Comparison of ENCODE assay signal across 15 cellular contexts in the genomic region with DNA sequence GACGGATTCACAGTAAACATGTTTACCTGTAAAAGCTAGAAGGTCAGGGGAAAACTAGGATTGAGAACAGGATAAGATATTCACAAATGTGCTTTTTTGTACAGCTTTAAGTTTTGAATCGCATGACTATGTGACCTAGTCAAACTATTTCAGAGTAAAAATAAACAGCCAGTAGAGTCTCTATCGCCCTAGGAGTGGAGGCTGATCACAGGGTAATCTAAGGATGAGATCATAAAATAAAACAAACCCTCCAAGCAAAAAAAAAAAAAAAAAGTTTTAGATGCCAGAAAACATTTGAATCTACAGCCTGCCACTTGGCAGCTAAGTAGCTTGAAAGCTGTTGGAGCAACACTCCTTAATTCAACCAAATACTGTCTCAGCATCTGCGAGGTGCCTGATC. TPM values are rescaled to one million over a fixed set of nuclear protein-coding genes. Genes with fewer than 3 reads are reported as not detected.
DNase-seq lines count a peak whose midpoint lies in the region; ATAC-seq and TF ChIP-seq lines count a peak whose summit lies in the region.
"Had no signal": no experiment of that assay in that cellular context is flagged by ENCODE, and none has a peak within 500 bp of the region (broad histone marks: within the 10 kb centered on the region; RNA-seq: fewer than 3 reads in every experiment).

No MANE protein-coding gene starts in this region.

- CTCF ChIA-PET in naive thymus-derived CD4-positive, alpha-beta T cell (lab: Charles Lee) = no interaction called here

- H3K27me3 ChIP-seq in HUES48 (ENCODE audit: control insufficient read depth, insufficient read depth, low read length) = no peaks in the 10 kb centered on the region
- H3K27me3 ChIP-seq in mucosa of rectum (ENCODE audit: control insufficient read depth in 2 of 2, insufficient read depth in 2 of 2, low read length in 2 of 2) = no peaks in the 10 kb centered on the region
- no peaks in the 10 kb centered on the region for H3K27me3 ChIP-seq in naive thymus-derived CD4-positive, alpha-beta T cell (ENCODE audit: control insufficient read depth in 2 of 2, insufficient read depth in 2 of 2, low read length in 2 of 2)

- H3K27ac ChIP-seq in HUES48 (ENCODE audit: low read depth, low read length) (peak overlapping the region; percentile 42), mucosa of rectum (ENCODE audit: low read depth in 2 of 2, low read length in 2 of 2) (peak overlapping the region; percentile 41 to 63)
- no peak overlapping the region for H3K27ac ChIP-seq in naive thymus-derived CD4-positive, alpha-beta T cell (ENCODE audit: low read depth, low read length)

- H3K36me3 Mint-ChIP-seq in CD14-positive monocyte = peaks cover 9 to 30% of the 10 kb centered on the region in 2 donors
- H3K36me3 Mint-ChIP-seq in naive thymus-derived CD4-positive, alpha-beta T cell = peaks cover 37 to 78% (median 58%) of the 10 kb centered on the region in 5 donors
- peaks cover 29% of the 10 kb centered on the region for H3K36me3 Mint-ChIP-seq in activated T-helper 2 cell treated with anti-CD3 and anti-CD28 coated beads, Interferon-gamma antibody, Interleukin-2, Interleukin-4, amounts not matched to agents 10 μg/mL and 5 μg/mL and 100 μg/mL, durations not matched to agents 14 hours and 24 hours and 36 hours (ENCODE audit: low read depth)

- H3K4me3 Mint-ChIP-seq in CD14-positive monocyte = no peak overlapping the region
- H3K4me3 Mint-ChIP-seq in naive thymus-derived CD4-positive, alpha-beta T cell = no peak overlapping the region
- H3K4me3 Mint-ChIP-seq in activated T-helper 2 cell treated with anti-CD3 and anti-CD28 coated beads, Interferon-gamma antibody, Interleukin-2, Interleukin-4, amounts not matched to agents 10 μg/mL and 5 μg/mL and 100 μg/mL, durations not matched to agents 14 hours and 24 hours and 36 hours (ENCODE audit: low read depth) = no peak overlapping the region
- H3K4me3 Mint-ChIP-seq: HFFc6 had no signal

- POLR2A ChIA-PET in naive thymus-derived CD4-positive, alpha-beta T cell (lab: Charles Lee) = no interaction called here

- intact Hi-C loops in CD14-positive monocyte (cut with micrococcal nuclease) = no loop called here
- intact Hi-C loops in naive thymus-derived CD4-positive, alpha-beta T cell (cut with micrococcal nuclease) = no loop called here
- intact Hi-C loops in activated T-helper 2 cell treated with anti-CD3 and anti-CD28 coated beads, Interferon-gamma antibody, Interleukin-2, Interleukin-4, amounts not matched to agents 10 μg/mL and 5 μg/mL and 100 μg/mL, durations not matched to agents 14 hours and 24 hours and 36 hours (cut with micrococcal nuclease) = no loop called here

- H3K4me3 ChIP-seq in HUES48 (ENCODE audit: low read depth, low read length) (no peak overlapping the region), fibroblast of villous mesenchyme (ENCODE audit: low read depth, low read length) (no peak overlapping the region), mucosa of rectum (ENCODE audit: low read length in 2 of 2) (no peak overlapping the region)
- no peak overlapping the region for H3K4me3 ChIP-seq in naive thymus-derived CD4-positive, alpha-beta T cell (ENCODE audit: low read length)

- H3K36me3 ChIP-seq in HUES48 (ENCODE audit: control insufficient read depth, insufficient read depth, low read length) (peaks cover 11% of the 10 kb centered on the region), mucosa of rectum (ENCODE audit: control insufficient read depth in 2 of 2, insufficient read depth in 2 of 2, low read length in 2 of 2) (peaks cover 5 to 12% of the 10 kb centered on the region in 2 donors)
- H3K36me3 ChIP-seq in naive thymus-derived CD4-positive, alpha-beta T cell (ENCODE audit: control insufficient read depth in 2 of 3, insufficient read depth in 3 of 3, low read length in 3 of 3) = peaks cover 0 to 11% (median 4%) of the 10 kb centered on the region in 3 experiments

- H3K9me3 ChIP-seq in HUES48 (ENCODE audit: control insufficient read depth, insufficient read depth, low read length) (peaks cover 27% of the 10 kb centered on the region), mucosa of rectum (ENCODE audit: control insufficient read depth in 2 of 2, low read length in 2 of 2) (peaks cover 31 to 32% of the 10 kb centered on the region in 2 donors)
- peaks cover 8 to 87% (median 10%) of the 10 kb centered on the region in 3 experiments for H3K9me3 ChIP-seq in naive thymus-derived CD4-positive, alpha-beta T cell (ENCODE audit: control insufficient read depth in 2 of 3, low read length in 3 of 3)

- H3K4me1 Mint-ChIP-seq in CD14-positive monocyte = no peaks in the 10 kb centered on the region
- peaks cover 0 to 4% (median 0%) of the 10 kb centered on the region in 7 donors for H3K4me1 Mint-ChIP-seq in naive thymus-derived CD4-positive, alpha-beta T cell
- H3K4me1 Mint-ChIP-seq in activated T-helper 2 cell treated with anti-CD3 and anti-CD28 coated beads, Interferon-gamma antibody, Interleukin-2, Interleukin-4, amounts not matched to agents 10 μg/mL and 5 μg/mL and 100 μg/mL, durations not matched to agents 14 hours and 24 hours and 36 hours (ENCODE audit: low read depth) = no peaks in the 10 kb centered on the region

- no peaks in the 10 kb centered on the region for H3K4me1 ChIP-seq in HUES48 (ENCODE audit: control insufficient read depth, insufficient read depth, low read length)
- peaks cover 0 to 8% of the 10 kb centered on the region in 2 donors for H3K4me1 ChIP-seq in mucosa of rectum (ENCODE audit: control insufficient read depth in 2 of 2, insufficient read depth in 2 of 2, low read length in 2 of 2)
- H3K4me1 ChIP-seq in naive thymus-derived CD4-positive, alpha-beta T cell (ENCODE audit: control insufficient read depth in 2 of 2, insufficient read depth in 2 of 2, low read length in 2 of 2) = no peaks in the 10 kb centered on the region

- H3K27ac Mint-ChIP-seq in CD14-positive monocyte = no peak overlapping the region
- no peak overlapping the region for H3K27ac Mint-ChIP-seq in naive thymus-derived CD4-positive, alpha-beta T cell
- H3K27ac Mint-ChIP-seq in activated T-helper 2 cell treated with anti-CD3 and anti-CD28 coated beads, Interferon-gamma antibody, Interleukin-2, Interleukin-4, amounts not matched to agents 10 μg/mL and 5 μg/mL and 100 μg/mL, durations not matched to agents 14 hours and 24 hours and 36 hours = no peak overlapping the region
- H3K27ac Mint-ChIP-seq: HFFc6 had no signal

- TF ChIP-seq CTCF in fibroblast of villous mesenchyme (IDR thresholded peaks at IDR 0.05; ENCODE audit: insufficient read depth, low read depth, low read length) (no peak), CD14-positive monocyte (IDR thresholded peaks at IDR 0.05) (no peak)

- peaks cover 0 to 1% (median 0%) of the 10 kb centered on the region in 3 donors for H3K27me3 Mint-ChIP-seq in CD14-positive monocyte (ENCODE audit: low read depth in 3 of 3)
- H3K27me3 Mint-ChIP-seq in naive thymus-derived CD4-positive, alpha-beta T cell = no peaks in the 10 kb centered on the region
- no peaks in the 10 kb centered on the region for H3K27me3 Mint-ChIP-seq in activated T-helper 2 cell treated with anti-CD3 and anti-CD28 coated beads, Interferon-gamma antibody, Interleukin-2, Interleukin-4, amounts not matched to agents 10 μg/mL and 5 μg/mL and 100 μg/mL, durations not matched to agents 14 hours and 24 hours and 36 hours (ENCODE audit: low read depth)

- H3K9me3 Mint-ChIP-seq in CD14-positive monocyte = peaks cover 44 to 91% (median 86%) of the 10 kb centered on the region in 7 donors
- peaks cover 21 to 100% (median 81%) of the 10 kb centered on the region in 11 donors for H3K9me3 Mint-ChIP-seq in naive thymus-derived CD4-positive, alpha-beta T cell
- H3K9me3 Mint-ChIP-seq in activated T-helper 2 cell treated with anti-CD3 and anti-CD28 coated beads, Interferon-gamma antibody, Interleukin-2, Interleukin-4, amounts not matched to agents 10 μg/mL and 5 μg/mL and 100 μg/mL, durations not matched to agents 14 hours and 24 hours and 36 hours = peaks cover 75% of the 10 kb centered on the region

- DNase-seq in AG08396 (ENCODE audit: low spot score) (peak; percentile 20), fibroblast of villous mesenchyme (ENCODE audit: low read depth) (peak; percentile 42), CD14-positive monocyte (ENCODE audit: low spot score) (no peak)
- DNase-seq in naive thymus-derived CD4-positive, alpha-beta T cell = no peak
- no peak for DNase-seq in activated T-helper 2 cell treated with anti-CD3 and anti-CD28 coated beads, Interferon-gamma antibody, Interleukin-2, Interleukin-4, amounts not matched to agents 10 μg/mL and 5 μg/mL and 100 μg/mL, durations not matched to agents 14 hours and 24 hours and 36 hours (ENCODE audit: low spot score)
- DNase-seq: HFFc6, Karpas-422, MM.1S, NCI-H1417, NCI-H1930, NCI-H510A, SIG-M5 had no signal

- H3K9ac ChIP-seq in HUES48 (ENCODE audit: low read depth, low read length) (no peak overlapping the region), mucosa of rectum (ENCODE audit: low read depth in 1 of 2, low read length in 2 of 2) (no peak overlapping the region)

- no peak for ATAC-seq in naive thymus-derived CD4-positive, alpha-beta T cell
- no peak for ATAC-seq in esophagus mucosa

RNA-seq across cellular contexts. Expression of gene ZNF350, which starts 26.8 kb away (rescaled TPM):
- total RNA-seq in fibroblast of villous mesenchyme (6.8 and 7.8 TPM in 2 replicates), esophagus mucosa (5.7 TPM)
- polyA plus RNA-seq in CD14-positive monocyte = 1 to 10 TPM; 9.1 to 9.9 TPM
- total RNA-seq in naive thymus-derived CD4-positive, alpha-beta T cell = 10 to 100 TPM; 18.1 to 43.7 (median 36.0) TPM
- 10 to 100 TPM; 19.9 to 26.8 TPM for polyA plus RNA-seq in naive thymus-derived CD4-positive, alpha-beta T cell
- total RNA-seq in activated T-helper 2 cell treated with anti-CD3 and anti-CD28 coated beads, Interferon-gamma antibody, Interleukin-2, Interleukin-4, amounts not matched to agents 10 μg/mL and 5 μg/mL and 100 μg/mL, durations not matched to agents 14 hours and 24 hours and 36 hours = 9.1 and 9.2 TPM in 2 replicates

RNA-seq across cellular contexts. Expression of gene ZNF613, which starts 32.5 kb away (rescaled TPM):
- total RNA-seq in fibroblast of villous mesenchyme (5.2 and 10.8 TPM in 2 replicates), esophagus mucosa (3.5 TPM)
- 1 to 10 TPM in 1 of 2 donors, under 1 TPM in 1; 0.96 to 3.1 TPM for polyA plus RNA-seq in CD14-positive monocyte
- total RNA-seq in naive thymus-derived CD4-positive, alpha-beta T cell = 1 to 10 TPM; 1.5 to 9.6 (median 5.2) TPM
- polyA plus RNA-seq in naive thymus-derived CD4-positive, alpha-beta T cell = 1 to 10 TPM; 3.3 to 8.2 TPM
- total RNA-seq in activated T-helper 2 cell treated with anti-CD3 and anti-CD28 coated beads, Interferon-gamma antibody, Interleukin-2, Interleukin-4, amounts not matched to agents 10 μg/mL and 5 μg/mL and 100 μg/mL, durations not matched to agents 14 hours and 24 hours and 36 hours = 3.6 and 3.8 TPM in 2 replicates

RNA-seq across cellular contexts. Expression of gene ZNF615, which starts 48.2 kb away (rescaled TPM):
- total RNA-seq in fibroblast of villous mesenchyme (9.0 and 9.9 TPM in 2 replicates), esophagus mucosa (5.2 TPM)
- 1 to 10 TPM; 1.8 to 2.4 TPM for polyA plus RNA-seq in CD14-positive monocyte
- total RNA-seq in naive thymus-derived CD4-positive, alpha-beta T cell = 10 to 100 TPM in 3 of 5 experiments, 1 to 10 TPM in 2; 8.7 to 20.9 (median 11.0) TPM
- 10 to 100 TPM; 11.5 to 12.1 TPM for polyA plus RNA-seq in naive thymus-derived CD4-positive, alpha-beta T cell
- 6.3 and 6.7 TPM in 2 replicates for total RNA-seq in activated T-helper 2 cell treated with anti-CD3 and anti-CD28 coated beads, Interferon-gamma antibody, Interleukin-2, Interleukin-4, amounts not matched to agents 10 μg/mL and 5 μg/mL and 100 μg/mL, durations not matched to agents 14 hours and 24 hours and 36 hours

RNA-seq across cellular contexts. Expression of gene ZNF649, which starts 55.0 kb away (rescaled TPM):
- total RNA-seq in fibroblast of villous mesenchyme = 6.4 and 12.1 TPM in 2 replicates
- polyA plus RNA-seq in CD14-positive monocyte = 1 to 10 TPM; 3.9 to 4.8 TPM
- 10 to 100 TPM; 11.1 to 33.4 (median 14.5) TPM for total RNA-seq in naive thymus-derived CD4-positive, alpha-beta T cell
- polyA plus RNA-seq in naive thymus-derived CD4-positive, alpha-beta T cell = 10 to 100 TPM in 1 of 2 donors, 1 to 10 TPM in 1; 9.3 to 14.3 TPM
- 5.4 TPM for total RNA-seq in esophagus mucosa
- total RNA-seq in activated T-helper 2 cell treated with anti-CD3 and anti-CD28 coated beads, Interferon-gamma antibody, Interleukin-2, Interleukin-4, amounts not matched to agents 10 μg/mL and 5 μg/mL and 100 μg/mL, durations not matched to agents 14 hours and 24 hours and 36 hours = 11.8 and 12.1 TPM in 2 replicates

Comparison
In these comparisons a context has a peak if more than half of its experiments do, and no peak if none do; other contexts are left out.
1. DNase-seq: peak in AG08396 (single experiment) and fibroblast of villous mesenchyme (single experiment); none in CD14-positive monocyte (single experiment), naive thymus-derived CD4-positive, alpha-beta T cell (0 of 9) and activated T-helper 2 cell treated with anti-CD3 and anti-CD28 coated beads, Interferon-gamma antibody, Interleukin-2, Interleukin-4, amounts not matched to agents 10 μg/mL and 5 μg/mL and 100 μg/mL, durations not matched to agents 14 hours and 24 hours and 36 hours (single experiment).